In the genomic region with DNA sequence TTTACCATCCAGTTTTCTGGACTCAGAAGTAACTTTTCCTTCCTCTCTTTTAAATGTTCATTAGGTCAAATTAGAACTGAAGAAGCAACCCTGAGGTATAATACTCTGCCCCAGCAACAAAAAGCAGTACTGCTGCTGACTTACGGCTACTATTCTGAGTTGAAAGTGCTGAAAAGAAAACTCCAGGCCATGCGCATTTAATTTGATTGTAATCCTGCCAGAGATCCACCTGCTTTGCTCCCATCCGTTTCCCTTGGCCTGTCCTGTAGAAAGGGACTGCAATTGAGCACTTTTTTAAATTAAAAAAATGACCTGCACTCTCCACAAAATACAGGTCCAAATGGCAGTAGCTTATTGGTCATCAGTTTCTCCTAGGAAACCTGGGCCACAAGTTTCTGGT, we compare ENCODE assay signal across 21 cellular contexts.
DNase-seq lines count a peak whose midpoint lies in the region; ATAC-seq, FAIRE-seq and TF ChIP-seq lines count a peak whose summit lies in the region.
"Had no signal": no experiment of that assay in that cellular context is flagged by ENCODE, and none has a peak within 500 bp of the region (broad histone marks: within the 10 kb centered on the region; RNA-seq: fewer than 3 reads in every experiment).

No MANE protein-coding gene starts in this region.

- H3K4me1 ChIP-seq in HUES48 (ENCODE audit: control insufficient read depth, insufficient read depth, low read length) (peaks cover 19% of the 10 kb centered on the region), pancreas (peaks cover 0 to 20% (median 19%) of the 10 kb centered on the region in 3 donors), colonic mucosa (no peaks in the 10 kb centered on the region)

- H3K9ac ChIP-seq in HUES48 (ENCODE audit: low read depth, low read length) (no peak overlapping the region), colonic mucosa (ENCODE audit: low read depth in 2 of 2, low read length in 2 of 2) (no peak overlapping the region)

- no peak for TF ChIP-seq CTCF in pancreas (IDR thresholded peaks at IDR 0.05)
- TF ChIP-seq CTCF in colonic mucosa (IDR thresholded peaks at IDR 0.05) = no peak

- peaks cover 24% of the 10 kb centered on the region for H3K36me3 Mint-ChIP-seq in activated naive CD4-positive, alpha-beta T cell treated with anti-CD3 and anti-CD28 coated beads, Interleukin-2, amount 10 ng/mL, durations not matched to agents 7 days and 5 days
- no peaks in the 10 kb centered on the region for H3K36me3 Mint-ChIP-seq in activated T-helper 17 cell treated with anti-CD3 and anti-CD28 coated beads, Interleukin-2, amount 50 U/mL, for 72 hours (ENCODE audit: low read depth)

- CTCF ChIA-PET in activated naive CD4-positive, alpha-beta T cell treated with anti-CD3 and anti-CD28 coated beads, Interleukin-2, amount 10 ng/mL, durations not matched to agents 7 days and 5 days (lab: Charles Lee) = interaction anchor here (1.0 to 5.0 kb wide), 3 partner anchors 37 to 52 kb away, joined by 3 to 24 read pairs (median 4); no protein-coding TSS in a partner anchor

- H3K27me3 ChIP-seq in HUES48 (ENCODE audit: control insufficient read depth, insufficient read depth, low read length) (no peaks in the 10 kb centered on the region), pancreas (no peaks in the 10 kb centered on the region), colonic mucosa (no peaks in the 10 kb centered on the region)
- H3K27me3 ChIP-seq: foreskin keratinocyte, thyroid gland had no signal

- H3K4me3 ChIP-seq in HUES48 (ENCODE audit: low read depth, low read length) = no peak overlapping the region
- no peak overlapping the region for H3K4me3 ChIP-seq in pancreas
- H3K4me3 ChIP-seq in colonic mucosa = no peak overlapping the region
- H3K4me3 ChIP-seq: mucosa of descending colon, thyroid gland had no signal

- ATAC-seq in activated T-helper 17 cell treated with anti-CD3 and anti-CD28 coated beads, Interleukin-2, amount 50 U/mL, for 72 hours (replicated peaks) = no peak
- ATAC-seq in pancreas (peak; percentile 72 to 94 (median 89)), GM18502 (IDR thresholded peaks at IDR 0.05; ENCODE audit: poor library complexity, unreplicated experiment) (no peak)
- ATAC-seq: foreskin keratinocyte, left cardiac atrium, mucosa of descending colon had no signal

- no peaks in the 10 kb centered on the region for H3K36me3 ChIP-seq in HUES48 (ENCODE audit: control insufficient read depth, insufficient read depth, low read length)
- H3K36me3 ChIP-seq in pancreas = no peaks in the 10 kb centered on the region
- H3K36me3 ChIP-seq in colonic mucosa = no peaks in the 10 kb centered on the region
- H3K36me3 ChIP-seq: thyroid gland had no signal

- H3K27ac ChIP-seq in HUES48 (ENCODE audit: low read depth, low read length) (peak overlapping the region; percentile 46), pancreas (peak overlapping the region in 3 of 4 donors; percentile 22 to 61 (median 46)), colonic mucosa (no peak overlapping the region)
- H3K27ac ChIP-seq: foreskin keratinocyte, thyroid gland, VCaP had no signal

- no peak for FAIRE-seq in pancreas (lab: Jason Lieb, UNC)
- FAIRE-seq: colon had no signal

- H3K27ac Mint-ChIP-seq in activated naive CD4-positive, alpha-beta T cell treated with anti-CD3 and anti-CD28 coated beads, Interleukin-2, amount 10 ng/mL, durations not matched to agents 7 days and 5 days = peak overlapping the region; percentile 67
- peak overlapping the region; percentile 56 for H3K27ac Mint-ChIP-seq in activated T-helper 17 cell treated with anti-CD3 and anti-CD28 coated beads, Interleukin-2, amount 50 U/mL, for 72 hours

- H3K4me3 Mint-ChIP-seq in activated naive CD4-positive, alpha-beta T cell treated with anti-CD3 and anti-CD28 coated beads, Interleukin-2, amount 10 ng/mL, durations not matched to agents 7 days and 5 days = no peak overlapping the region
- H3K4me3 Mint-ChIP-seq in activated T-helper 17 cell treated with anti-CD3 and anti-CD28 coated beads, Interleukin-2, amount 50 U/mL, for 72 hours = peak overlapping the region; percentile 11

- DNase-seq in activated naive CD4-positive, alpha-beta T cell treated with anti-CD3 and anti-CD28 coated beads, Interleukin-2, amount 10 ng/mL, durations not matched to agents 7 days and 5 days = no peak
- DNase-seq in activated naive CD4-positive, alpha-beta T cell treated with anti-CD3 and anti-CD28 coated beads, Interleukin-2, amount 50 U/mL, for 16 hours = no peak
- DNase-seq in pancreas (peak in 4 of 6 donors; percentile 42 to 78 (median 64)), DMS153 treated with DMSO at 0.1 percent for 48 hours (lab: John Stamatoyannopoulos, UW; ENCODE audit: unreplicated experiment) (no peak), colonic mucosa (no peak)
- DNase-seq: aorta; DMS79; foreskin keratinocyte; IMR-90; left cardiac atrium; mucosa of descending colon; NCI-H2107; NCI-H69; stimulated activated CD4-positive, alpha-beta T cell treated with anti-CD3 and anti-CD28 coated beads, Interleukin-4, amount 100 ng/mL, for 1 hour; stimulated activated CD8-positive, alpha-beta memory T cell treated with anti-CD3 and anti-CD28 coated beads, Interleukin-4, amount 100 ng/mL, for 48 hours; thyroid gland had no signal

- no peaks in the 10 kb centered on the region for H3K27me3 Mint-ChIP-seq in activated naive CD4-positive, alpha-beta T cell treated with anti-CD3 and anti-CD28 coated beads, Interleukin-2, amount 10 ng/mL, durations not matched to agents 7 days and 5 days
- no peaks in the 10 kb centered on the region for H3K27me3 Mint-ChIP-seq in activated T-helper 17 cell treated with anti-CD3 and anti-CD28 coated beads, Interleukin-2, amount 50 U/mL, for 72 hours

- WGBS in pancreas, 2 donors = 36% methylated on average over 3 of the region's 3 CpGs

- intact Hi-C loops in pancreas (cut with DNase I) = no loop called here
- intact Hi-C loops in colonic mucosa (cut with DNase I) = no loop called here

- no peaks in the 10 kb centered on the region for H3K9me3 Mint-ChIP-seq in activated naive CD4-positive, alpha-beta T cell treated with anti-CD3 and anti-CD28 coated beads, Interleukin-2, amount 10 ng/mL, durations not matched to agents 7 days and 5 days
- no peaks in the 10 kb centered on the region for H3K9me3 Mint-ChIP-seq in activated T-helper 17 cell treated with anti-CD3 and anti-CD28 coated beads, Interleukin-2, amount 50 U/mL, for 72 hours

- H3K9me3 ChIP-seq in HUES48 (ENCODE audit: control insufficient read depth, insufficient read depth, low read length) (no peaks in the 10 kb centered on the region), pancreas (no peaks in the 10 kb centered on the region), colonic mucosa (no peaks in the 10 kb centered on the region)
- H3K9me3 ChIP-seq: mucosa of descending colon, thyroid gland had no signal

- peaks cover 91% of the 10 kb centered on the region for H3K4me1 Mint-ChIP-seq in activated naive CD4-positive, alpha-beta T cell treated with anti-CD3 and anti-CD28 coated beads, Interleukin-2, amount 10 ng/mL, durations not matched to agents 7 days and 5 days
- peaks cover 36% of the 10 kb centered on the region for H3K4me1 Mint-ChIP-seq in activated T-helper 17 cell treated with anti-CD3 and anti-CD28 coated beads, Interleukin-2, amount 50 U/mL, for 72 hours

Comparison
In these comparisons a context has a peak if more than half of its experiments do, and no peak if none do; other contexts are left out.
1. DNase-seq: peak in pancreas (4 of 6); none in activated naive CD4-positive, alpha-beta T cell treated with anti-CD3 and anti-CD28 coated beads, Interleukin-2, amount 10 ng/mL, durations not matched to agents 7 days and 5 days (single experiment), activated naive CD4-positive, alpha-beta T cell treated with anti-CD3 and anti-CD28 coated beads, Interleukin-2, amount 50 U/mL, for 16 hours (single experiment), DMS153 treated with DMSO at 0.1 percent for 48 hours (single experiment) and colonic mucosa (single experiment).
2. ATAC-seq: peak in pancreas (4 of 4); none in activated T-helper 17 cell treated with anti-CD3 and anti-CD28 coated beads, Interleukin-2, amount 50 U/mL, for 72 hours (single experiment) and GM18502 (single experiment).